ENCODE assay signal across 1 cellular context in genomic region chr20:57458400-57459160, GRCh38.
TF ChIP-seq lines count a peak whose summit lies in the region.

No MANE protein-coding gene starts in this region.

TF ChIP-seq in GM12878, 131 proteins besides CTCF, POLR2A, EP300 and RAD21 (continued from another document):
- TF ChIP-seq ZNF687 (IDR thresholded peaks at IDR 0.05) (no peak), DPF2 (IDR thresholded peaks at IDR 0.05) (no peak), E2F8 (IDR thresholded peaks at IDR 0.05; ENCODE audit: low read depth, partially characterized antibody) (no peak), CREM (IDR thresholded peaks at IDR 0.05; ENCODE audit: low read depth) (no peak), BHLHE40 (IDR thresholded peaks at IDR 0.05; ENCODE audit: borderline replicate concordance in 1 of 2, low read depth in 2 of 2, low read length in 1 of 2) (peak in 1 of 2 experiments; percentile 33; a peak in 1 of 4 replicates), RAD51 (IDR thresholded peaks at IDR 0.05) (peak; percentile 83; the same call in 1 of the 2 replicates)
TF ChIP-seq in GM12878: peak in this region for 3.
